1 cellular context compared by ENCODE assay signal in the genomic region with DNA sequence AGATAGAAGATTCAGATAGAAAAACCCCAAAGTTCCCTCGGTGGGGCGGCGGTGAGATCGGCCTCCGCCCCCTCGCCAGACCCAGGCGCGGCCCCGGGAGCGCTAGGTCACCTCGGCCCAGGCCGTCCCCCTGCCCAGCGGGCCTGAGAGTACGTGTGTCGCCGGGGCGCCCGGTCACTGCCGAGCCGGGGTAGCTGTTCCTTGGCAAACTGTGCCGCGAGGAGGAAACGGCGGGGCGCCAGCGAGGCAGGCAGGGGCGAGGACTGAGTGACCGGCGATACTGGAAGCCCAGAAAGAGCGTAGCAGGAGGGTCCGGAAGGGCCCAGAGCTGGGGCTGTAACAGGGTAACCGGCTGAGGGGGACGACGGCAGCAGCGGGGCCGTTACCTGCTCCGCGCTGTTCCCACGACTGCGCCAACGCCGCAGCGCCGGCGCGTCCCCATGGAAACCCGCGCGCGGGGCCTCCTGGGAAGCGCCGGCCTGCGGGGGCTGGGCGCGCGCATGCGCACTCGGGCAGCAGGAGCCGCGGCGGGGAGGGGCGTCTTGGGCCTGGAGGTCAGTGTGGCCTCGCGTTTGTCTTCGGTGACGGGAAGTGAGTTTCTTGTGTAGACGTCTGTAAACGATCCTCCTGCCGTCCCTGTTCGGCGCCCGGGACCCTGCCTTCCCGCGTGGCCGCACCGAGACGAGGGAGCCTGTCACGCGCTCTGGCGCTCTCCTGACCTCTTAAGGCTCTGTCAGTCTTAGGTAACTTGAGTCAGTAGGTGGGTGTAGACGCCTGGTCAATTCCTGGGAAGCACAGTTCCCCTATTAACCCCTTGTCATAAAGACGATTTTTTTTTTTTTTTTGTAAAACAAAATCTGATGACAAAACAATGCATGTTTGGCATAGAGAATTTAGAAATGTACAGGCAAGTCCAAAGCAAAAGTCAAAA.
TF ChIP-seq lines count a peak whose summit lies in the region.

Gene LCA5L (minus strand): TSS at position 440 of the 931 bp plus-strand sequence. CDS start 17,285 bp downstream, outside the sequence.

TF ChIP-seq in HepG2, 621 proteins besides CTCF, POLR2A, EP300 and RAD21 (continued from another document and continues in another):
- TF ChIP-seq, protein P1, sequence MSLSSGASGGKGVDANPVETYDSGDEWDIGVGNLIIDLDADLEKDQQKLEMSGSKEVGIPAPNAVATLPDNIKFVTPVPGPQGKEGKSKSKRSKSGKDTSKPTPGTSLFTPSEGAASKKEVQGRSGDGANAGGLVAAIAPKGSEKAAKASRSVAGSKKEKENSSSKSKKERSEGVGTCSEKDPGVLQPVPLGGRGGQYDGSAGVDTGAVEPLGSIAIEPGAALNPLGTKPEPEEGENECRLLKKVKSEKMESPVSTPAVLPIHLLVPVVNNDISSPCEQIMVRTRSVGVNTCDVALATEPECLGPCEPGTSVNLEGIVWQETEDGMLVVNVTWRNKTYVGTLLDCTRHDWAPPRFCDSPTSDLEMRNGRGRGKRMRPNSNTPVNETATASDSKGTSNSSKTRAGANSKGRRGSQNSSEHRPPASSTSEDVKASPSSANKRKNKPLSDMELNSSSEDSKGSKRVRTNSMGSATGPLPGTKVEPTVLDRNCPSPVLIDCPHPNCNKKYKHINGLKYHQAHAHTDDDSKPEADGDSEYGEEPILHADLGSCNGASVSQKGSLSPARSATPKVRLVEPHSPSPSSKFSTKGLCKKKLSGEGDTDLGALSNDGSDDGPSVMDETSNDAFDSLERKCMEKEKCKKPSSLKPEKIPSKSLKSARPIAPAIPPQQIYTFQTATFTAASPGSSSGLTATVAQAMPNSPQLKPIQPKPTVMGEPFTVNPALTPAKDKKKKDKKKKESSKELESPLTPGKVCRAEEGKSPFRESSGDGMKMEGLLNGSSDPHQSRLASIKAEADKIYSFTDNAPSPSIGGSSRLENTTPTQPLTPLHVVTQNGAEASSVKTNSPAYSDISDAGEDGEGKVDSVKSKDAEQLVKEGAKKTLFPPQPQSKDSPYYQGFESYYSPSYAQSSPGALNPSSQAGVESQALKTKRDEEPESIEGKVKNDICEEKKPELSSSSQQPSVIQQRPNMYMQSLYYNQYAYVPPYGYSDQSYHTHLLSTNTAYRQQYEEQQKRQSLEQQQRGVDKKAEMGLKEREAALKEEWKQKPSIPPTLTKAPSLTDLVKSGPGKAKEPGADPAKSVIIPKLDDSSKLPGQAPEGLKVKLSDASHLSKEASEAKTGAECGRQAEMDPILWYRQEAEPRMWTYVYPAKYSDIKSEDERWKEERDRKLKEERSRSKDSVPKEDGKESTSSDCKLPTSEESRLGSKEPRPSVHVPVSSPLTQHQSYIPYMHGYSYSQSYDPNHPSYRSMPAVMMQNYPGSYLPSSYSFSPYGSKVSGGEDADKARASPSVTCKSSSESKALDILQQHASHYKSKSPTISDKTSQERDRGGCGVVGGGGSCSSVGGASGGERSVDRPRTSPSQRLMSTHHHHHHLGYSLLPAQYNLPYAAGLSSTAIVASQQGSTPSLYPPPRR (CRISPR knock-in tag; IDR thresholded peaks at IDR 0.05; ENCODE audit: borderline replicate concordance) = no peak
- TF ChIP-seq HDAC2 (CRISPR knock-in tag; IDR thresholded peaks at IDR 0.05) (0 out of 2 replicates have a peak, but pooled peaks have one; percentile 7), ZNF33B (CRISPR knock-in tag; IDR thresholded peaks at IDR 0.05) (no peak), KLF13 (CRISPR knock-in tag; IDR thresholded peaks at IDR 0.05) (no peak), ZNF205 (CRISPR knock-in tag; IDR thresholded peaks at IDR 0.05) (0 out of 2 replicates have a peak, but pooled peaks have one; percentile 31), ZNF776 (CRISPR knock-in tag; IDR thresholded peaks at IDR 0.05) (peak; percentile 82; the same call in 1 of the 2 replicates), ZNF142 (CRISPR knock-in tag; IDR thresholded peaks at IDR 0.05) (0 out of 2 replicates have a peak, but pooled peaks have one; percentile 29), NR2F1 (CRISPR knock-in tag; IDR thresholded peaks at IDR 0.05) (peak in 1 of 2 experiments; percentile 50; a peak in 1 of 4 replicates), XRCC5 (optimal IDR thresholded peaks at IDR 0.05; ENCODE audit: low read length) (peak; percentile 51), POLR2AphosphoS5 (IDR thresholded peaks at IDR 0.05; ENCODE audit: low read depth, low read length) (peak; percentile 85), ZNF143 (CRISPR knock-in tag; IDR thresholded peaks at IDR 0.05) (peak; percentile 88), MXI1 (IDR thresholded peaks at IDR 0.05; ENCODE audit: borderline replicate concordance, low read depth, low read length) (peak; percentile 81; the same call in 1 of the 3 replicates), AFF4 (CRISPR knock-in tag; IDR thresholded peaks at IDR 0.05) (no peak), GZF1 (CRISPR knock-in tag; IDR thresholded peaks at IDR 0.05) (no peak), HOXA3 (CRISPR knock-in tag; IDR thresholded peaks at IDR 0.05) (peak; percentile 41; the same call in 1 of the 2 replicates), RNF219 (CRISPR knock-in tag; IDR thresholded peaks at IDR 0.05) (no peak), ZKSCAN8 (CRISPR knock-in tag; IDR thresholded peaks at IDR 0.05; ENCODE audit: borderline replicate concordance) (no peak), PCBP2 (optimal IDR thresholded peaks at IDR 0.05; ENCODE audit: low read depth, low read length, poor library complexity, severe bottlenecking) (no peak), ZNF337 (CRISPR knock-in tag; IDR thresholded peaks at IDR 0.05; ENCODE audit: borderline replicate concordance, low read depth) (peak; percentile 52; the same call in 1 of the 2 replicates), SPEN (CRISPR knock-in tag; IDR thresholded peaks at IDR 0.05; ENCODE audit: low read depth) (peak; percentile 65; the same call in 1 of the 2 replicates), ZBTB26 (CRISPR knock-in tag; IDR thresholded peaks at IDR 0.05; ENCODE audit: borderline replicate concordance) (peak; percentile 26; the same call in 1 of the 2 replicates)
- TF ChIP-seq, protein P2, sequence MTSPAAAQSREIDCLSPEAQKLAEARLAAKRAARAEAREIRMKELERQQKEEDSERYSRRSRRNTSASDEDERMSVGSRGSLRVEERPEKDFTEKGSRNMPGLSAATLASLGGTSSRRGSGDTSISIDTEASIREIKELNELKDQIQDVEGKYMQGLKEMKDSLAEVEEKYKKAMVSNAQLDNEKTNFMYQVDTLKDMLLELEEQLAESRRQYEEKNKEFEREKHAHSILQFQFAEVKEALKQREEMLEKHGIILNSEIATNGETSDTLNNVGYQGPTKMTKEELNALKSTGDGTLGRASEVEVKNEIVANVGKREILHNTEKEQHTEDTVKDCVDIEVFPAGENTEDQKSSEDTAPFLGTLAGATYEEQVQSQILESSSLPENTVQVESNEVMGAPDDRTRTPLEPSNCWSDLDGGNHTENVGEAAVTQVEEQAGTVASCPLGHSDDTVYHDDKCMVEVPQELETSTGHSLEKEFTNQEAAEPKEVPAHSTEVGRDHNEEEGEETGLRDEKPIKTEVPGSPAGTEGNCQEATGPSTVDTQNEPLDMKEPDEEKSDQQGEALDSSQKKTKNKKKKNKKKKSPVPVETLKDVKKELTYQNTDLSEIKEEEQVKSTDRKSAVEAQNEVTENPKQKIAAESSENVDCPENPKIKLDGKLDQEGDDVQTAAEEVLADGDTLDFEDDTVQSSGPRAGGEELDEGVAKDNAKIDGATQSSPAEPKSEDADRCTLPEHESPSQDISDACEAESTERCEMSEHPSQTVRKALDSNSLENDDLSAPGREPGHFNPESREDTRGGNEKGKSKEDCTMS (CRISPR knock-in tag; conservative IDR thresholded peaks at IDR 0.05) = no peak
- TF ChIP-seq, protein P3, sequence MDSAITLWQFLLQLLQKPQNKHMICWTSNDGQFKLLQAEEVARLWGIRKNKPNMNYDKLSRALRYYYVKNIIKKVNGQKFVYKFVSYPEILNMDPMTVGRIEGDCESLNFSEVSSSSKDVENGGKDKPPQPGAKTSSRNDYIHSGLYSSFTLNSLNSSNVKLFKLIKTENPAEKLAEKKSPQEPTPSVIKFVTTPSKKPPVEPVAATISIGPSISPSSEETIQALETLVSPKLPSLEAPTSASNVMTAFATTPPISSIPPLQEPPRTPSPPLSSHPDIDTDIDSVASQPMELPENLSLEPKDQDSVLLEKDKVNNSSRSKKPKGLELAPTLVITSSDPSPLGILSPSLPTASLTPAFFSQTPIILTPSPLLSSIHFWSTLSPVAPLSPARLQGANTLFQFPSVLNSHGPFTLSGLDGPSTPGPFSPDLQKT (CRISPR knock-in tag; IDR thresholded peaks at IDR 0.05; ENCODE audit: borderline replicate concordance) = no peak
